16 cellular contexts compared by ENCODE assay signal in the genomic region with DNA sequence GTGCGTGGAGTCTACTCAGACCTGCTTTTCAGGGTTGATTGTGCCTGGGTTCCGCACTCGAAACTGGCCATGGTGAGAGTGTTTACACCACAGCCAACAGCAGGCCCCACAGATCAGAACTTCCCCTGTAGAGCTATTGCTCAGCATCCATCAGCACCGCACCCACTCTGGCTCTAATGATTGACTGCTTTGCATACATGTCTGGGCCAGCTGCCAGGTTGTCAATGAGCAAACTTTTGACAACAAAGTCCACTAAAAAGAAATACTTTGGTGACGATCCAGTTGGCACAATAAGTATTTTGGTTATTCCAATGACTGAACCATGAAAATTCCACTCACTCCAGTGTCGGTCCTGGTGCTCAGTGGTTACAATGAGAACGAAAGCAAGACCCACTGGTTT.
DNase-seq lines count a peak whose midpoint lies in the region; ATAC-seq and TF ChIP-seq lines count a peak whose summit lies in the region.
"Had no signal": no experiment of that assay in that cellular context is flagged by ENCODE, and none has a peak within 500 bp of the region (broad histone marks: within the 10 kb centered on the region; RNA-seq: fewer than 3 reads in every experiment).

No MANE protein-coding gene starts in this region.

- no peaks in the 10 kb centered on the region for H3K36me3 ChIP-seq in stomach
- H3K36me3 ChIP-seq: ascending aorta, left lung had no signal

- H3K9me3 ChIP-seq in stomach = peaks cover 0 to 6% (median 2%) of the 10 kb centered on the region in 4 donors
- H3K9me3 ChIP-seq: ascending aorta, left lung had no signal

- no peaks in the 10 kb centered on the region for H3K4me1 ChIP-seq in stomach
- H3K4me1 ChIP-seq: left lung had no signal

- H3K4me3 ChIP-seq in fibroblast of mammary gland (ENCODE audit: control insufficient read depth, low read depth, low read length) = no peak overlapping the region
- no peak overlapping the region for H3K4me3 ChIP-seq in stomach
- H3K4me3 ChIP-seq: ascending aorta, left lung had no signal

- TF ChIP-seq POLR2A in stomach (IDR thresholded peaks at IDR 0.05) = no peak

- WGBS in stomach, 5 donors = 34 to 53% (median 42%) methylated on average over 7 of the region's 7 CpGs

- CTCF ChIA-PET in RWPE1 (lab: Yijun Ruan, JAX) = no interaction called here

- peak; percentile 61 for ATAC-seq in GM19463 (IDR thresholded peaks at IDR 0.05; ENCODE audit: unreplicated experiment)
- ATAC-seq: activated T-helper 17 cell treated with anti-CD3 and anti-CD28 coated beads, Interleukin-2, amount 50 U/mL, for 72 hours; left lung; Right ventricle myocardium inferior had no signal

- H3K27ac ChIP-seq in RWPE1 (no peak overlapping the region), stomach (no peak overlapping the region)
- H3K27ac ChIP-seq: ascending aorta, left lung had no signal

- in situ Hi-C loops in KBM-7 (cut with MboI; ENCODE audit: low pct_unique_long_range_greater_than_20kb, low sequenced_read_pairs) = no loop called here

- no peak for TF ChIP-seq EP300 in stomach (IDR thresholded peaks at IDR 0.05)

- intact Hi-C loops in stomach (cut with DNase I; ENCODE audit: low total_unique reads) = no loop called here

- POLR2A ChIA-PET in RWPE1 (lab: Yijun Ruan, JAX; ENCODE audit: low non-redundant PET) = no interaction called here

- DNase-seq in RWPE1 (ENCODE audit: low spot score) (peak; percentile 47), fibroblast of mammary gland (ENCODE audit: low read depth) (peak; percentile 49), stomach (peak; percentile 48), mesenteric fat pad (ENCODE audit: low spot score) (no peak), NCI-H1930 (lab: John Stamatoyannopoulos, UW) (no peak), KBM-7 (no peak)
- DNase-seq: activated CD4-positive, alpha-beta T cell treated with anti-CD3 and anti-CD28 coated beads, Interleukin-2, amount 50 U/mL, for 4 hours; CD8-positive, alpha-beta memory T cell; GF-D8; left lung; NCI-H1694; T-helper 9 cell had no signal

- TF ChIP-seq CTCF in RWPE1 (conservative IDR thresholded peaks at IDR 0.05; ENCODE audit: low read depth) (no peak), fibroblast of mammary gland (conservative IDR thresholded peaks at IDR 0.05; ENCODE audit: control insufficient read depth, insufficient read depth, low read depth, low read length) (no peak), stomach (IDR thresholded peaks at IDR 0.05) (no peak)

- H3K27me3 ChIP-seq in stomach = peaks cover 0 to 87% (median 3%) of the 10 kb centered on the region in 3 donors
- H3K27me3 ChIP-seq: ascending aorta had no signal

Comparison
In these comparisons a context has a peak if more than half of its experiments do, and no peak if none do; other contexts are left out.
1. DNase-seq: peak in RWPE1 (single experiment), fibroblast of mammary gland (single experiment) and stomach (single experiment); none in mesenteric fat pad (single experiment), NCI-H1930 (0 of 2) and KBM-7 (single experiment).